In genomic region chrX:114599903-114600302, GRCh38 we compare ENCODE assay signal across 18 cellular contexts. TPM values are rescaled to one million over a fixed set of nuclear protein-coding genes. Genes with fewer than 3 reads are reported as not detected.
DNase-seq lines count a peak whose midpoint lies in the region; ATAC-seq, FAIRE-seq and TF ChIP-seq lines count a peak whose summit lies in the region.
"Had no signal": no experiment of that assay in that cellular context is flagged by ENCODE, and none has a peak within 500 bp of the region (broad histone marks: within the 10 kb centered on the region; RNA-seq: fewer than 3 reads in every experiment).

No MANE protein-coding gene starts in this region.

- no peak for TF ChIP-seq EP300 in A549 (IDR thresholded peaks at IDR 0.05)

- in situ Hi-C loops in KBM-7 (cut with MboI; ENCODE audit: low pct_unique_long_range_greater_than_20kb, low sequenced_read_pairs) = no loop called here

- no peak overlapping the region for H3K27ac ChIP-seq in A549
- H3K27ac ChIP-seq in HUES64 (ENCODE audit: low read depth, low read length) = no peak overlapping the region
- H3K27ac ChIP-seq: 22Rv1, BLaER1 had no signal

- CTCF ChIA-PET in A549 (lab: Yijun Ruan, JAX) = no interaction called here

- H3K4me1 ChIP-seq in A549 = no peaks in the 10 kb centered on the region
- peaks cover 16% of the 10 kb centered on the region; the same call in 1 of the 2 replicates for H3K4me1 ChIP-seq in HUES64 (ENCODE audit: insufficient read depth, low read length)
- H3K4me1 ChIP-seq: BLaER1, Caco-2 had no signal

- TF ChIP-seq CTCF in A549 (IDR thresholded peaks at IDR 0.05) = no peak

- H3K4me2 ChIP-seq in A549 = no peak overlapping the region
- H3K4me2 ChIP-seq: BLaER1 had no signal

- POLR2A ChIA-PET in A549 (lab: Yijun Ruan, JAX) = no interaction called here

- H3K36me3 ChIP-seq in H7 (replicated peaks; ENCODE audit: control insufficient read depth, insufficient read depth, low read length) (peaks cover 4% of the 10 kb centered on the region), HUES64 (ENCODE audit: insufficient read depth, low read length) (peaks cover 15% of the 10 kb centered on the region)
- H3K36me3 ChIP-seq: BLaER1 had no signal

- no peak for TF ChIP-seq RAD21 in A549 (conservative IDR thresholded peaks at IDR 0.05 in 1 of 2, IDR thresholded peaks at IDR 0.05 in 1 of 2)

- H3K4me3 ChIP-seq in A549 (no peak overlapping the region), H7 (ENCODE audit: insufficient read depth, low read depth, low read length) (peak overlapping the region; percentile 29), HUES64 (ENCODE audit: low read length) (peak overlapping the region; percentile 39), iPS-11a (ENCODE audit: low read depth, low read length) (peak overlapping the region; percentile 13)
- H3K4me3 ChIP-seq: BLaER1, K562 had no signal

- no peak for TF ChIP-seq POLR2A in A549 (IDR thresholded peaks at IDR 0.05; ENCODE audit: low read length)

- H3K9me3 ChIP-seq in A549 (no peaks in the 10 kb centered on the region), HUES64 (ENCODE audit: insufficient read depth, low read depth, low read length) (no peaks in the 10 kb centered on the region)
- H3K9me3 ChIP-seq: BLaER1, Caco-2 had no signal

- no peak for ATAC-seq in A549
- ATAC-seq: HCT116, K562 had no signal

- under 1% methylated on average over 4 of the region's 4 CpGs for WGBS in A549 (ENCODE audit: missing lambda C conversion rate)
- 71% methylated on average over 1 of the region's 4 CpGs for WGBS in HUES64

- H3K27me3 ChIP-seq in H7 (ENCODE audit: control insufficient read depth, insufficient read depth, low read length) = no peaks in the 10 kb centered on the region
- no peaks in the 10 kb centered on the region for H3K27me3 ChIP-seq in HUES64 (ENCODE audit: insufficient read depth, low read length)

- peak; percentile 7 for FAIRE-seq in A549 (lab: Jason Lieb, UNC)
- no peak for FAIRE-seq in GM19239 (lab: Jason Lieb, UNC)
- FAIRE-seq: GM18507, K562 had no signal

- no peak overlapping the region for H3K9ac ChIP-seq in HUES64 (ENCODE audit: low read depth, low read length)
- H3K9ac ChIP-seq: BLaER1 had no signal

- DNase-seq in A549 (ENCODE audit: low read depth in 1 of 2, low spot score in 1 of 2) (no peak), H7 (no peak), hepatic stellate cell (ENCODE audit: low spot score) (no peak), GM19239 (ENCODE audit: insufficient read length, low spot score) (no peak), KBM-7 (no peak)
- DNase-seq in activated CD4-positive, CD25-positive, alpha-beta regulatory T cell (lab: John Stamatoyannopoulos, UW) = no peak
- DNase-seq: AML-193; Caco-2; CD8-positive, alpha-beta memory T cell; GOT3 had no signal

TF ChIP-seq in A549, 52 proteins besides CTCF, POLR2A, EP300 and RAD21:
- TF ChIP-seq NR3C1 (IDR thresholded peaks at IDR 0.05) = no peak
- no peak for TF ChIP-seq HES2 (IDR thresholded peaks at IDR 0.05)
- TF ChIP-seq MYC (IDR thresholded peaks at IDR 0.05; ENCODE audit: borderline replicate concordance, low read length) = no peak
- no peak for TF ChIP-seq CHD2 (IDR thresholded peaks at IDR 0.05; ENCODE audit: low read length, partially characterized antibody)
- no peak for TF ChIP-seq MAX (IDR thresholded peaks at IDR 0.05)
- no peak for TF ChIP-seq RNF2 (IDR thresholded peaks at IDR 0.05; ENCODE audit: borderline replicate concordance, low read depth)
- no peak for TF ChIP-seq CBX2 (IDR thresholded peaks at IDR 0.05; ENCODE audit: borderline replicate concordance, low read depth)
- TF ChIP-seq BHLHE40 (IDR thresholded peaks at IDR 0.05; ENCODE audit: low read depth, low read length) = no peak
- TF ChIP-seq CEBPB (IDR thresholded peaks at IDR 0.05) = no peak
- TF ChIP-seq ELK1 (IDR thresholded peaks at IDR 0.05; ENCODE audit: low read depth, low read length) = no peak
- no peak for TF ChIP-seq HDAC2 (IDR thresholded peaks at IDR 0.05)
- TF ChIP-seq ATOH8 (CRISPR knock-in tag; IDR thresholded peaks at IDR 0.05; ENCODE audit: low read depth) = no peak
- no peak for TF ChIP-seq BCL3 (IDR thresholded peaks at IDR 0.05)
- TF ChIP-seq JUNB (IDR thresholded peaks at IDR 0.05) = no peak
- no peak for TF ChIP-seq RARB (CRISPR knock-in tag; IDR thresholded peaks at IDR 0.05)
- no peak for TF ChIP-seq HOXA7 (CRISPR knock-in tag; IDR thresholded peaks at IDR 0.05)
- TF ChIP-seq HMGXB4 (CRISPR knock-in tag; IDR thresholded peaks at IDR 0.05; ENCODE audit: borderline replicate concordance) = no peak

RNA-seq across cellular contexts. Expression of gene HTR2C, which starts 16.0 kb away (rescaled TPM):
- polyA plus RNA-seq in A549 (2011; rRNA removed) = not detected in 2 replicates
- not detected in 2 replicates for polyA plus RNA-seq in A549 (2012; cell fraction: cytosol; rRNA removed)
- not detected in 2 replicates for polyA plus RNA-seq in A549 (2012; cell fraction: nucleus; rRNA removed)
- polyA plus RNA-seq in A549 (2017; fragmentation: RNase III; extraction: RNeasy Plus Mini Kit Qiagen cat#74134 plus additional on column Dnase treatment) = not detected in 3 replicates
- polyA minus RNA-seq in A549 (2011; rRNA and poly(A)+ RNA removed) = not detected in 2 replicates
- total RNA-seq in H7 (2014; rRNA removed; shearing (Covaris generic)) = 3.2 and 4.5 TPM in 2 replicates
- polyA plus RNA-seq in HUES64 (2013, experiment 1 of 2) = 0.50 TPM
- 0.76 TPM for polyA plus RNA-seq in HUES64 (2013, experiment 2 of 2)
- total RNA-seq: Caco-2; CD8-positive, alpha-beta memory T cell; HT1080 had no signal
- polyA plus RNA-seq: CD8-positive, alpha-beta memory T cell had no signal
